In the genomic region with DNA sequence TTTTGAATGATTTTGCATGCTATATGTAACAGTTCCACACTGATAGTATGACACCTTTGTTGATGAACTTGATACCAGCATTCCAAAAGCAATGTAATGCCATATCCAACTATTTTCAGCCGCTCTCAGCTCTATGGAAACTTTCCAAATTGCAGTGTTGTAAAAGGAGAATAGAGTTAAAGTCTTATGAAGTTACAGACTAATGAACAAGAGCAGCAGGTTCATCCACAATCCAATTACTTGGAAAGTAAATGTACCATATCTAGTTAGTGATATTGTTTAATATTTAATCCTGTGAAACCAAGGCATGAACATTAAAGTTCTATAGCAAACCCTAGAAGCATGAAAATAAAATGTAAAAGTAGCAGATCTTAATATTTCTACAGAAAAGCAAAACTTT, we compare ENCODE assay signal across 23 cellular contexts.
A peak's percentile ranks its signal among the peaks of the same experiment; 100 is the strongest.
DNase-seq lines count a peak whose midpoint lies in the region; ATAC-seq and TF ChIP-seq lines count a peak whose summit lies in the region.
"Had no signal": no experiment of that assay in that cellular context is flagged by ENCODE, and none has a peak within 500 bp of the region (broad histone marks: within the 10 kb centered on the region; RNA-seq: fewer than 3 reads in every experiment).

No MANE protein-coding gene starts in this region.

- TF ChIP-seq CTCF in epithelial cell of proximal tubule (conservative IDR thresholded peaks at IDR 0.05; ENCODE audit: low read depth, low read length): no peak

- DNase-seq in epithelial cell of proximal tubule (ENCODE audit: low read depth): peak; percentile 15
- DNase-seq in left kidney (ENCODE audit: low read depth, low spot score): peak; percentile 50
- peak; percentile 50 for DNase-seq in renal cortical epithelial cell (ENCODE audit: low read depth)
- DNase-seq in kidney tubule cell (ENCODE audit: low spot score): no peak
- DNase-seq in activated CD4-positive, alpha-beta T cell treated with anti-CD3 and anti-CD28 coated beads for 48 hours: no peak
- DNase-seq: 8988T; ACHN; BE2C; C1 segment of cervical spinal cord; CD4-positive, alpha-beta memory T cell; CD4-positive, CD25-positive, alpha-beta regulatory T cell; CD8-positive, alpha-beta memory T cell; COR-L47; DMS 273 treated with DMSO at 0.1 percent for 48 hours; DMS153; DMS79; DND-41; EL; GDM1 had no signal

- no peak overlapping the region for H3K4me3 ChIP-seq in epithelial cell of proximal tubule (ENCODE audit: low read depth, low read length)
- H3K4me3 ChIP-seq: BLaER1, GM12878 had no signal

- ATAC-seq in GM18520 (IDR thresholded peaks at IDR 0.05; ENCODE audit: unreplicated experiment) (no peak), esophagus mucosa (no peak)
- ATAC-seq: GM12878 had no signal

Comparison
In these comparisons a context has a peak if more than half of its experiments do, and no peak if none do; other contexts are left out.
1. DNase-seq: peak in epithelial cell of proximal tubule (single experiment), left kidney (single experiment) and renal cortical epithelial cell (single experiment); none in kidney tubule cell (single experiment) and activated CD4-positive, alpha-beta T cell treated with anti-CD3 and anti-CD28 coated beads for 48 hours (single experiment).